In genomic region chr3:136995652-136996051, GRCh38 we compare ENCODE assay signal across 9 cellular contexts.
A peak's percentile ranks its signal among the peaks of the same experiment; 100 is the strongest.
DNase-seq lines count a peak whose midpoint lies in the region; TF ChIP-seq lines count a peak whose summit lies in the region.
"Had no signal": no experiment of that assay in that cellular context is flagged by ENCODE, and none has a peak within 500 bp of the region (broad histone marks: within the 10 kb centered on the region; RNA-seq: fewer than 3 reads in every experiment).

No MANE protein-coding gene starts in this region.

- H3K27me3 ChIP-seq in layer of hippocampus (ENCODE audit: control insufficient read depth, insufficient read depth, low read length) (no peaks in the 10 kb centered on the region), stomach smooth muscle (ENCODE audit: control insufficient read depth in 1 of 2, insufficient read depth in 2 of 2, low read length in 2 of 2) (no peaks in the 10 kb centered on the region)

- H3K36me3 ChIP-seq in stomach smooth muscle (ENCODE audit: control insufficient read depth in 2 of 2, insufficient read depth in 2 of 2, low read length in 2 of 2) = no peaks in the 10 kb centered on the region

- peak overlapping the region in 1 of 2 donors; percentile 21 for H3K9ac ChIP-seq in stomach smooth muscle (ENCODE audit: low read length in 2 of 2)

- peaks cover 11% of the 10 kb centered on the region for H3K4me1 ChIP-seq in stomach smooth muscle (ENCODE audit: control insufficient read depth, insufficient read depth, low read length)

- DNase-seq in GM03348 (ENCODE audit: low spot score) = peak; percentile 32
- peak; percentile 31 to 76 for DNase-seq in cardiac fibroblast (ENCODE audit: low read depth in 2 of 2)
- DNase-seq in NAMALWA (ENCODE audit: low spot score) = no peak
- DNase-seq in NCI-H1930 (lab: John Stamatoyannopoulos, UW) = no peak
- DNase-seq in NCI-H774 (lab: John Stamatoyannopoulos, UW) = no peak
- no peak for DNase-seq in pons (ENCODE audit: low spot score)
- DNase-seq: activated CD4-positive, alpha-beta T cell treated with anti-CD3 and anti-CD28 coated beads, Interleukin-2, amount 50 U/mL, for 4 hours had no signal

- H3K9me3 ChIP-seq in stomach smooth muscle (ENCODE audit: control insufficient read depth in 2 of 2, low read length in 2 of 2) = no peaks in the 10 kb centered on the region

- H3K27ac ChIP-seq in layer of hippocampus (ENCODE audit: low read depth, low read length) = peak overlapping the region; percentile 69
- peak overlapping the region; percentile 55 for H3K27ac ChIP-seq in stomach smooth muscle (ENCODE audit: low read length)

- no peak for TF ChIP-seq CTCF in cardiac fibroblast (IDR thresholded peaks at IDR 0.05; ENCODE audit: low read depth, low read length)

- H3K4me3 ChIP-seq in cardiac fibroblast (replicated peaks in 1 of 2; ENCODE audit: low read depth in 2 of 2, low read length in 2 of 2) (no peak overlapping the region), stomach smooth muscle (ENCODE audit: low read length in 2 of 2) (no peak overlapping the region)

Comparison
In these comparisons a context has a peak if more than half of its experiments do, and no peak if none do; other contexts are left out.
1. DNase-seq: peak in GM03348 (single experiment) and cardiac fibroblast (2 of 2); none in NAMALWA (single experiment), NCI-H1930 (0 of 2), NCI-H774 (single experiment) and pons (single experiment).